In the genomic region with DNA sequence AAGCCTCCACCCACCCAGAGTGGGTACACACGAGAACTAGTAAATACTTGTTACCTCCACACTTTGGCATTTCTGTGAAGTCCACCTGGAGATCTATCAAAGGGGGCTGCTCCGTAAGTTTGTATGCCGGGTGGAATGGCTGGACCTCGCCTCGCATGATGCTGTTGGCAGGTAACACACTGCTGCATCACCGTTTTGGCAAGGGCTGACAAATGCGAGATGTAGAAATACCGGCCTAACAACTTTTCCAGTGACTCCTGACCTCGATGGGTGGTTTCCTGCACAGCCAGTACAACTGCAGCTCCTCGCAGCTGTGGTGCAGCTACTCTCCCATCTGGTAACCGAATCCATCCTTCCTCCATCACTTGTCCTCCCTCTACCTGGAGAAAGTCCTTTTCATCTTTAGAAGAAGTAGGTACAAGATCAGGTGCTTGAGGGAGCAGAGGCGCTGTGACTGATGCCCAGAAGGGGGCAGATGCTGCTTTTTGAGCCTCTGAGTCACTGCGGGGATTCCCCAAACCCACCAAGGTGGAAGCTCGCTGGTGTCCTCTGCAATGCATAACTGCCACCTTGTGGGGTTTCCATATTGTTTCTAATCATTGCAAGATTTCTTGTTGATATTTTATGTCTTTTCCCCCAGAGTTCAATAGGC, we compare ENCODE assay signal across 8 cellular contexts. TPM values are rescaled to one million over a fixed set of nuclear protein-coding genes. Genes with fewer than 3 reads are reported as not detected.
DNase-seq lines count a peak whose midpoint lies in the region; ATAC-seq lines count a peak whose summit lies in the region.
"Not testable (repeated sequence)": the region's sequence is repeated elsewhere in the genome, so short reads cannot be mapped to it uniquely, and the experiment has no call there.

No MANE protein-coding gene starts in this region.

- peak; percentile 84 for DNase-seq in DMS79 treated with DMSO at 0.1 percent for 48 hours (lab: John Stamatoyannopoulos, UW)
- DNase-seq in HT1080 (ENCODE audit: low read depth) = peak; percentile 28
- peak; percentile 72 for DNase-seq in RPMI8226
- peak; percentile 61 for DNase-seq in activated CD8-positive, alpha-beta memory T cell treated with anti-CD3 and anti-CD28 coated beads for 24 hours
- peak; percentile 61 for DNase-seq in activated naive CD8-positive, alpha-beta T cell treated with anti-CD3 and anti-CD28 coated beads, Interleukin-2, amount 50 U/mL, for 24 hours
- peak; percentile 33 for DNase-seq in kidney tubule cell (ENCODE audit: low spot score)
- peak; percentile 4 to 10 for DNase-seq in stimulated activated CD4-positive, alpha-beta T cell treated with anti-CD3 and anti-CD28 coated beads, Interleukin-1b, Interleukin-23, amount 100 ng/mL, for 4 hours (ENCODE audit: low read depth in 2 of 2)
- DNase-seq in stimulated activated naive CD4-positive, alpha-beta T cell treated with Interleukin-2 at 50 U/mL for 16 hours (lab: John Stamatoyannopoulos, UW) = peak; percentile 46

- H3K9me3 Mint-ChIP-seq in activated naive CD8-positive, alpha-beta T cell treated with anti-CD3 and anti-CD28 coated beads, Interleukin-2, amount 50 U/mL, for 24 hours = not testable (repeated sequence)

- H3K4me3 Mint-ChIP-seq in activated naive CD8-positive, alpha-beta T cell treated with anti-CD3 and anti-CD28 coated beads, Interleukin-2, amount 50 U/mL, for 24 hours = not testable (repeated sequence)

- H3K27ac Mint-ChIP-seq in activated naive CD8-positive, alpha-beta T cell treated with anti-CD3 and anti-CD28 coated beads, Interleukin-2, amount 50 U/mL, for 24 hours = not testable (repeated sequence)

- peaks cover 18% of the 10 kb centered on the region for H3K27me3 Mint-ChIP-seq in activated naive CD8-positive, alpha-beta T cell treated with anti-CD3 and anti-CD28 coated beads, Interleukin-2, amount 50 U/mL, for 24 hours

- not testable (repeated sequence) for H3K4me1 Mint-ChIP-seq in activated naive CD8-positive, alpha-beta T cell treated with anti-CD3 and anti-CD28 coated beads, Interleukin-2, amount 50 U/mL, for 24 hours

- ATAC-seq in activated naive CD8-positive, alpha-beta T cell treated with anti-CD3 and anti-CD28 coated beads, Interleukin-2, amount 50 U/mL, for 24 hours = not testable (repeated sequence)

- H3K36me3 Mint-ChIP-seq in activated naive CD8-positive, alpha-beta T cell treated with anti-CD3 and anti-CD28 coated beads, Interleukin-2, amount 50 U/mL, for 24 hours (ENCODE audit: low read depth) = not testable (repeated sequence)

RNA-seq across cellular contexts. Expression of gene PPP1R26, which starts 40.9 kb away (rescaled TPM):
- 31.9 and 36.2 TPM in 2 replicates for total RNA-seq in HT1080 (2014; rRNA removed; shearing (Covaris generic))
- 22.6 and 24.8 TPM in 2 replicates for polyA plus RNA-seq in HT1080 (2015; cell fraction: cytosol; rRNA removed)
- 36.1 and 43.2 TPM in 2 replicates for polyA plus RNA-seq in HT1080 (2015; cell fraction: nucleus; rRNA removed)

Comparison
In these comparisons a context has a peak if more than half of its experiments do, and no peak if none do; other contexts are left out.
1. DNase-seq: peak in every context shown above with its lines; median percentile 84 in DMS79 treated with DMSO at 0.1 percent for 48 hours; 72 in RPMI8226; 61 in activated CD8-positive, alpha-beta memory T cell treated with anti-CD3 and anti-CD28 coated beads for 24 hours; 61 in activated naive CD8-positive, alpha-beta T cell treated with anti-CD3 and anti-CD28 coated beads, Interleukin-2, amount 50 U/mL, for 24 hours; 46 in stimulated activated naive CD4-positive, alpha-beta T cell treated with Interleukin-2 at 50 U/mL for 16 hours; 33 in kidney tubule cell; 28 in HT1080; 7 in stimulated activated CD4-positive, alpha-beta T cell treated with anti-CD3 and anti-CD28 coated beads, Interleukin-1b, Interleukin-23, amount 100 ng/mL, for 4 hours.